14 cellular contexts compared by ENCODE assay signal in the genomic region with DNA sequence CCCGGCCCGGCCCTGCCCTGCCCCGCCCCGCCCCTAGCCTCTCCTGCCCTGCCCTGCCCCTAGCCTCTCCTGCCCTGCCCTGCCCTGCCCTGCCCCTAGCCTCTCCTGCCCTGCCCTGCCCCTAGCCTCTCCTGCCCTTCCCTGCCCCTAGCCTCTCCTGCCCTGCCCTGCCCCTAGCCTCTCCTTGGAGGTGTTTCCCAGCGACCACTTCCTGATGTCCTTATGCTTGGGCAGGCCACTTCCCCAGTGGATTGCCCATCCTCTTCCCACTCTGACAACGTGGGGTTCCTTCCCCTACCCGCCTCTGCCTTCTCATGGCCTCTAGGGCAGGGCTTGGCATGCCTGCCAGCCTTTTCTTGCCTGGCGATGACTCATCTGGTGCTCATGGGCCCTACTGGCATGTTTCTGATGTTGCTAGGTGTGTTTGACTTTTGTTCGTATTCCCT. TPM values are rescaled to one million over a fixed set of nuclear protein-coding genes. Genes with fewer than 3 reads are reported as not detected.
DNase-seq lines count a peak whose midpoint lies in the region; ATAC-seq lines count a peak whose summit lies in the region.
"Had no signal": no experiment of that assay in that cellular context is flagged by ENCODE, and none has a peak within 500 bp of the region (broad histone marks: within the 10 kb centered on the region; RNA-seq: fewer than 3 reads in every experiment).

No MANE protein-coding gene starts in this region.

- peaks cover 19% of the 10 kb centered on the region for H3K4me1 Mint-ChIP-seq in dendritic cell treated with granulocyte-macrophage colony-stimulating factor and Interleukin-4, amounts not matched to agents 40 ng/mL and 50 ng/mL, for 4 days (ENCODE audit: low read depth)
- peaks cover 0 to 3% (median 0%) of the 10 kb centered on the region in 7 donors for H3K4me1 Mint-ChIP-seq in naive thymus-derived CD4-positive, alpha-beta T cell

- H3K36me3 ChIP-seq in naive thymus-derived CD4-positive, alpha-beta T cell (ENCODE audit: control insufficient read depth in 2 of 3, insufficient read depth in 3 of 3, low read length in 3 of 3), result peaks cover 0 to 3% (median 0%) of the 10 kb centered on the region in 3 experiments

- H3K27ac Mint-ChIP-seq in dendritic cell treated with granulocyte-macrophage colony-stimulating factor and Interleukin-4, amounts not matched to agents 40 ng/mL and 50 ng/mL, for 4 days, result peak overlapping the region; percentile 53
- H3K27ac Mint-ChIP-seq in naive thymus-derived CD4-positive, alpha-beta T cell, result no peak overlapping the region
- H3K27ac Mint-ChIP-seq: CD8-positive, alpha-beta T cell had no signal

- H3K4me3 ChIP-seq in naive thymus-derived CD4-positive, alpha-beta T cell (ENCODE audit: low read length), result no peak overlapping the region
- H3K4me3 ChIP-seq: GM12878 had no signal

- no peaks in the 10 kb centered on the region for H3K27me3 ChIP-seq in naive thymus-derived CD4-positive, alpha-beta T cell (ENCODE audit: control insufficient read depth in 2 of 2, insufficient read depth in 2 of 2, low read length in 2 of 2)

- POLR2A ChIA-PET in naive thymus-derived CD4-positive, alpha-beta T cell (lab: Charles Lee), result no interaction called here

- H3K9me3 ChIP-seq in naive thymus-derived CD4-positive, alpha-beta T cell (ENCODE audit: control insufficient read depth in 2 of 3, low read length in 3 of 3), result no peaks in the 10 kb centered on the region

- H3K36me3 Mint-ChIP-seq in dendritic cell treated with granulocyte-macrophage colony-stimulating factor and Interleukin-4, amounts not matched to agents 40 ng/mL and 50 ng/mL, for 4 days (ENCODE audit: low read depth), result no peaks in the 10 kb centered on the region
- H3K36me3 Mint-ChIP-seq in naive thymus-derived CD4-positive, alpha-beta T cell, result peaks cover 4 to 55% (median 21%) of the 10 kb centered on the region in 5 donors

- in situ Hi-C loops in Caki2 (cut with HindIII; ENCODE audit: low pct_unique_long_range_greater_than_20kb, low sequenced_read_pairs), result no loop called here

- intact Hi-C loops in dendritic cell treated with granulocyte-macrophage colony-stimulating factor and Interleukin-4, amounts not matched to agents 40 ng/mL and 50 ng/mL, for 4 days (cut with micrococcal nuclease), result loop anchor here (5.0 kb wide), 1 partner anchor 42 kb away; no protein-coding TSS in a partner anchor
- intact Hi-C loops in naive thymus-derived CD4-positive, alpha-beta T cell (cut with micrococcal nuclease), result no loop called here

- no peaks in the 10 kb centered on the region for H3K9me3 Mint-ChIP-seq in dendritic cell treated with granulocyte-macrophage colony-stimulating factor and Interleukin-4, amounts not matched to agents 40 ng/mL and 50 ng/mL, for 4 days
- H3K9me3 Mint-ChIP-seq in naive thymus-derived CD4-positive, alpha-beta T cell, result no peaks in the 10 kb centered on the region
- H3K9me3 Mint-ChIP-seq: CD8-positive, alpha-beta T cell had no signal

- no peaks in the 10 kb centered on the region for H3K27me3 Mint-ChIP-seq in dendritic cell treated with granulocyte-macrophage colony-stimulating factor and Interleukin-4, amounts not matched to agents 40 ng/mL and 50 ng/mL, for 4 days
- no peaks in the 10 kb centered on the region for H3K27me3 Mint-ChIP-seq in naive thymus-derived CD4-positive, alpha-beta T cell

- no peak overlapping the region for H3K27ac ChIP-seq in naive thymus-derived CD4-positive, alpha-beta T cell (ENCODE audit: low read depth, low read length)
- H3K27ac ChIP-seq: parathyroid adenoma, WERI-Rb-1 had no signal

- H3K4me3 Mint-ChIP-seq in dendritic cell treated with granulocyte-macrophage colony-stimulating factor and Interleukin-4, amounts not matched to agents 40 ng/mL and 50 ng/mL, for 4 days, result no peak overlapping the region
- H3K4me3 Mint-ChIP-seq in naive thymus-derived CD4-positive, alpha-beta T cell, result no peak overlapping the region
- H3K4me3 Mint-ChIP-seq: CD8-positive, alpha-beta T cell had no signal

- no peaks in the 10 kb centered on the region for H3K4me1 ChIP-seq in naive thymus-derived CD4-positive, alpha-beta T cell (ENCODE audit: control insufficient read depth in 2 of 2, insufficient read depth in 2 of 2, low read length in 2 of 2)
- H3K4me1 ChIP-seq: parathyroid adenoma had no signal

- peak; percentile 75 for DNase-seq in Caki2 (ENCODE audit: low read depth)
- DNase-seq in LoVo (ENCODE audit: low spot score), result peak; percentile 85
- no peak for DNase-seq in naive thymus-derived CD4-positive, alpha-beta T cell
- no peak for DNase-seq in stimulated activated CD4-positive, alpha-beta T cell treated with anti-CD3 and anti-CD28 coated beads, Interleukin-4, amount 100 ng/mL, for 1 hour
- DNase-seq in Kasumi-1 (lab: John Stamatoyannopoulos, UW), result no peak
- DNase-seq in activated gamma-delta T cell treated with Interleukin-2 at 50 U/mL for 16 hours, result no peak
- DNase-seq: activated T-cell treated with anti-CD3 and anti-CD28 coated beads, Interleukin-2, amount 50 U/mL, for 1 hour; CD8-positive, alpha-beta T cell; central memory CD4-positive, alpha-beta T cell; WERI-Rb-1 had no signal

- CTCF ChIA-PET in naive thymus-derived CD4-positive, alpha-beta T cell (lab: Charles Lee), result interaction anchor here (2.0 kb wide), 1 partner anchor 15 kb away, joined by 5 read pairs; no protein-coding TSS in a partner anchor

- ATAC-seq in naive thymus-derived CD4-positive, alpha-beta T cell, result peak; percentile 51
- ATAC-seq in GM21390 (IDR thresholded peaks at IDR 0.05; ENCODE audit: unreplicated experiment), result no peak
- ATAC-seq: CD8-positive, alpha-beta T cell; GM12878 had no signal

RNA-seq across cellular contexts. Expression of gene PRXL2A, which starts 21.2 kb away (rescaled TPM):
- 71.9 and 92.2 TPM in 2 replicates for total RNA-seq in Caki2 (2014; rRNA removed; shearing (Covaris generic); ENCODE audit: low replicate concordance)
- 1 to 10 TPM; 5.6 to 9.7 (median 8.5) TPM for total RNA-seq in naive thymus-derived CD4-positive, alpha-beta T cell
- 10 to 100 TPM; 15.4 to 20.1 TPM for polyA plus RNA-seq in naive thymus-derived CD4-positive, alpha-beta T cell

RNA-seq across cellular contexts. Expression of gene TSPAN14, which starts 24.6 kb away (rescaled TPM):
- 57.1 and 92.5 TPM in 2 replicates for total RNA-seq in Caki2 (2014; rRNA removed; shearing (Covaris generic); ENCODE audit: low replicate concordance)
- total RNA-seq in naive thymus-derived CD4-positive, alpha-beta T cell, result 100 to 1,000 TPM; 135 to 165 (median 160) TPM
- 100 to 1,000 TPM; 179 to 386 TPM for polyA plus RNA-seq in naive thymus-derived CD4-positive, alpha-beta T cell

Comparison
In these comparisons a context has a peak if more than half of its experiments do, and no peak if none do; other contexts are left out.
1. DNase-seq: peak in Caki2 (single experiment) and LoVo (single experiment); none in naive thymus-derived CD4-positive, alpha-beta T cell (0 of 9), stimulated activated CD4-positive, alpha-beta T cell treated with anti-CD3 and anti-CD28 coated beads, Interleukin-4, amount 100 ng/mL, for 1 hour (single experiment), Kasumi-1 (0 of 2) and activated gamma-delta T cell treated with Interleukin-2 at 50 U/mL for 16 hours (single experiment).